27 cellular contexts compared by ENCODE assay signal in the genomic region with DNA sequence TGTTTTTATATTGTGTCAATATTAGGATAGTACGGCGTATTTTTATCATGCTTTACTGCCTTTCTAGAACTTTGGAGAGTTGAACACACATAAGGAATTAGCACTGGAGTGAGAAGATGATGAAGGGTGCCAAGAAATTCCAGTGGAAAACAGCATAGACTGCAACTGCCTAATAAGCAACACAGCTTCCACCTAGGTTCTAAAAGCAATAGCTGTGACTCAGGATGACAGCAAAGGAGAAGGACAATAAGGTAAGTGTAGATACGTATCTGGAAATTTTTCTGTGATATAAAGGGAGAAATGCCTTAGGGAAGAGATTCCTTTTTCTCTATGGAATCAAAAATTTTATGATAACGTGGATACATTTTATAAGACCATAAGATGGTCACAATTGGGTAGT.
"Had no signal": no experiment of that assay in that cellular context is flagged by ENCODE, and none has a peak within 500 bp of the region (broad histone marks: within the 10 kb centered on the region; RNA-seq: fewer than 3 reads in every experiment).

No MANE protein-coding gene starts in this region.

- ATAC-seq: left colon; natural killer cell; pancreas; right cardiac atrium; sciatic nerve; stimulated activated naive B cell treated with anti-CD40 and anti-IgM and Interleukin-4, amounts not matched to agents 10 μg/mL and 1 μg/mL and 100 μg/mL, for 72 hours; stimulated activated naive CD8-positive, alpha-beta T cell treated with anti-CD3 and anti-CD28 coated beads, Interleukin-15, Interleukin-2, amounts not matched to agents 100 U/mL and 50 U/mL, for 24 hours had no signal

- DNase-seq: hippocampal formation; kidney; left colon; left ventricle myocardium inferior; naive B cell; natural killer cell; nucleus accumbens; pancreas; posterior cingulate gyrus; retina; right cardiac atrium; stimulated activated CD4-positive, alpha-beta T cell treated with anti-CD3 and anti-CD28 coated beads, Interleukin-12 subunit alpha, Interleukin-12 subunit beta, amount 100 ng/mL, for 4 hours; stimulated activated CD4-positive, alpha-beta T cell treated with anti-CD3 and anti-CD28 coated beads, Interleukin-15, amount 100 ng/mL, for 24 hours; stimulated activated CD4-positive, alpha-beta T cell treated with anti-CD3 and anti-CD28 coated beads, Interleukin-2, amount 100 ng/mL, for 24 hours; stimulated activated CD4-positive, alpha-beta T cell treated with anti-CD3 and anti-CD28 coated beads, Interleukin-4, amount 100 ng/mL, for 1 hour; stimulated activated naive B cell treated with anti-CD40 and anti-IgM and Interleukin-4, amounts not matched to agents 10 μg/mL and 1 μg/mL and 100 μg/mL, for 72 hours; stimulated activated naive CD8-positive, alpha-beta T cell treated with anti-CD3 and anti-CD28 coated beads, Interleukin-15, Interleukin-2, amounts not matched to agents 100 U/mL and 50 U/mL, for 24 hours; stomach; testis; thyroid gland; transverse colon; upper lobe of left lung had no signal

- H3K27me3 ChIP-seq: testis, thyroid gland, upper lobe of left lung, vagina had no signal

- H3K36me3 ChIP-seq: left ventricle myocardium inferior, pancreas, prostate gland, stomach, thyroid gland, transverse colon, upper lobe of left lung, vagina had no signal

- H3K4me3 ChIP-seq: left ventricle myocardium inferior, lung, pancreas, prostate gland, skin epidermis, stomach, testis, thyroid gland, transverse colon, upper lobe of left lung, vagina had no signal

- H3K9me3 ChIP-seq: left ventricle myocardium inferior, pancreas, prostate gland, stomach, testis, thyroid gland, transverse colon, upper lobe of left lung, vagina had no signal

- H3K27ac ChIP-seq: left ventricle myocardium inferior, pancreas, prostate gland, skin epidermis, stomach, testis, thyroid gland, transverse colon, upper lobe of left lung, vagina had no signal

- H3K4me1 ChIP-seq: left ventricle myocardium inferior, pancreas, prostate gland, stomach, testis, thyroid gland, transverse colon, upper lobe of left lung, vagina had no signal
